10 cellular contexts compared by ENCODE assay signal in the genomic region with DNA sequence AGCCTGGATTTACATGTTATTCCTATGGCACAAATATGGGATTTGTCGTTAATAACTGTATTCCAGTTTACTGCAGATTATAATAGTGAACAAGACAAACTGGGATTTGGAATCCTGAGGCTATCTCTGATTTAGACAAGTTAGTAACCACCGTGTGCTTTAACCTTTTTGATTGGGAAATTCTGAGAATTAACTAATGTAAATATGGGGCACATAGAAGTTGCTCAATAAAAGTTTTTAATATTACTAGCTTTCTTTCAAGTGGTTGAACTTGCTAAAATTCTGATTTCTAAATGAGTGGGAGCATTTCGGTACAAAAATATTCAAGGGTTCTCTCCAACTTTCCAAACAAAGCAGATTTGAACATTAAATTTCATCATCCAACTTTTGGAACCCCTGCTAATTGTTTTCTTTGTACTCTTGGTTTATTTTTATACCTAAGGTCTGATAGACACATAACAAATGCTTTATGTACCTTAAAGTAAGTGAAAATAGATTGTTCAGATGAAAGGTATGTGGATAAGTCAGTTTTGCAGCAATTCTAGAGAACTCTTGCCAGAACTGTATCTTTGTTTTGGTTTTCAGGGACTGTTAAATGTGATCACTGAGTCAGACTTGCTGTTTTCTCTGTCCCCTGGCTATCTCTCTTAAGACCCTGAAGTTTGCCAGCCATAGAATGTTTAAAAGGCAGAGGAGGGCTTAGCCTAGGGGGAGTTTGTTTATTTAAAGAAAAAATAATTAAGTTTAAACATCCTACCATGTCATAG. TPM values are rescaled to one million over a fixed set of nuclear protein-coding genes. Genes with fewer than 3 reads are reported as not detected.
DNase-seq lines count a peak whose midpoint lies in the region; ATAC-seq and TF ChIP-seq lines count a peak whose summit lies in the region.
"Had no signal": no experiment of that assay in that cellular context is flagged by ENCODE, and none has a peak within 500 bp of the region (broad histone marks: within the 10 kb centered on the region; RNA-seq: fewer than 3 reads in every experiment).

No MANE protein-coding gene starts in this region.

- intact Hi-C loops in aorta (cut with DNase I), result no loop called here

- peak overlapping the region in 1 of 2 donors; percentile 18 for H3K4me3 ChIP-seq in aorta (ENCODE audit: low read length in 2 of 2)
- H3K4me3 ChIP-seq: SK-N-MC had no signal

- no peaks in the 10 kb centered on the region for H3K36me3 ChIP-seq in aorta (ENCODE audit: control insufficient read depth in 1 of 2, insufficient read depth in 2 of 2, low read length in 1 of 2)

- no peak for TF ChIP-seq CTCF in RWPE1 (conservative IDR thresholded peaks at IDR 0.05; ENCODE audit: low read depth)

- ATAC-seq in esophagus mucosa (peak; percentile 41), aorta (ENCODE audit: low FRiP score) (no peak), HG03521 (IDR thresholded peaks at IDR 0.05; ENCODE audit: unreplicated experiment) (no peak)

- DNase-seq in EL, result peak; percentile 76
- peak; percentile 58 for DNase-seq in RWPE1 (ENCODE audit: low spot score)
- DNase-seq in renal cortical epithelial cell (ENCODE audit: low read depth), result peak; percentile 91
- DNase-seq in Kasumi-1 (lab: John Stamatoyannopoulos, UW), result no peak
- no peak for DNase-seq in erythroblast (lab: John Stamatoyannopoulos, UW)
- no peak for DNase-seq in aorta
- DNase-seq: midbrain had no signal

- H3K9me3 ChIP-seq in aorta (ENCODE audit: control insufficient read depth, low read length), result no peaks in the 10 kb centered on the region

- POLR2A ChIA-PET in RWPE1 (lab: Yijun Ruan, JAX; ENCODE audit: low non-redundant PET), result no interaction called here

- H3K27ac ChIP-seq in RWPE1 (no peak overlapping the region), aorta (ENCODE audit: low read depth in 1 of 2, low read length in 2 of 2) (peak overlapping the region in 1 of 2 donors; percentile 36)
- H3K27ac ChIP-seq: SK-N-MC had no signal

- peaks cover 2 to 3% of the 10 kb centered on the region in 2 donors for H3K4me1 ChIP-seq in aorta (ENCODE audit: control insufficient read depth in 1 of 2, insufficient read depth in 2 of 2, low read length in 2 of 2)

- WGBS in aorta, 2 donors, result 50 to 53% methylated on average over 3 of the region's 3 CpGs

- TF ChIP-seq POLR2A in erythroblast (IDR thresholded peaks at IDR 0.05; ENCODE audit: low read length), result no peak

- no peaks in the 10 kb centered on the region for H3K27me3 ChIP-seq in aorta (ENCODE audit: control insufficient read depth in 1 of 2, insufficient read depth in 2 of 2, low read length in 1 of 2)

- CTCF ChIA-PET in RWPE1 (lab: Yijun Ruan, JAX), result interaction anchor here (0.6 kb wide), 1 partner anchor 300 kb away, joined by 3 read pairs; no protein-coding TSS in a partner anchor

RNA-seq across cellular contexts. Expression of a gene that starts 57.5 kb away (rescaled TPM):
- total RNA-seq in esophagus mucosa, result 15.4 TPM
- total RNA-seq in renal cortical epithelial cell, result 47.9 and 73.7 TPM in 2 replicates
- total RNA-seq in aorta, result 10 to 100 TPM; 38.3 to 44.5 TPM
- 10 to 100 TPM in 1 of 2 donors, 1 to 10 TPM in 1; 5.0 to 10.2 TPM for polyA plus RNA-seq in aorta

RNA-seq across cellular contexts. Expression of a gene that starts 57.6 kb away (rescaled TPM):
- total RNA-seq in esophagus mucosa (114 TPM), renal cortical epithelial cell (284 and 471 TPM in 2 replicates), aorta (100 to 1,000 TPM in 1 of 2 donors, 10 to 100 TPM in 1; 84.3 to 130 TPM)
- polyA plus RNA-seq in aorta, result 10 to 100 TPM; 59.0 to 80.8 TPM

Comparison
In these comparisons a context has a peak if more than half of its experiments do, and no peak if none do; other contexts are left out.
1. DNase-seq: peak in EL (single experiment), RWPE1 (single experiment) and renal cortical epithelial cell (single experiment); none in Kasumi-1 (0 of 2), erythroblast (0 of 2) and aorta (0 of 2).